Comparison of ENCODE assay signal across 16 cellular contexts in the genomic region with DNA sequence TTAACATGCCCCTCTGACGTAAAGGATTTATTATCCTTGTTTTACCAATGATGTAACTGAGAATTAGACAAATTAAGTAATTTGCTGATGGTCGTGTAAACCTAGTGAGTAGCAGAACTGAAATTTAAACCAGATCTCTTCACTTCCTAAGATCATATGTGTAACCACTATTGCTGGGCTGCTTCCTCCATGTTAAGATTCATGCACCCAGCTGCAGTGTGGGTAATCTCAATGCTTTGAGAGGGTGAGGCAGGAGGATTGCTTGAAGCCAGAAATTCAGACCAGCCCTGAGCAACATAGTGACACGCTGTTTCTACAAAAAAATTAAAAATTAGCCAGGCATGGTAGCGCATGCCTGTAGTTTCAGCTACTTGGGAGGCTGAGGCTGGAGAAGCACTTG.
DNase-seq lines count a peak whose midpoint lies in the region; ATAC-seq and TF ChIP-seq lines count a peak whose summit lies in the region.
"Had no signal": no experiment of that assay in that cellular context is flagged by ENCODE, and none has a peak within 500 bp of the region (broad histone marks: within the 10 kb centered on the region; RNA-seq: fewer than 3 reads in every experiment).

No MANE protein-coding gene starts in this region.

- no peaks in the 10 kb centered on the region for H3K27me3 Mint-ChIP-seq in activated naive CD8-positive, alpha-beta T cell treated with anti-CD3 and anti-CD28 coated beads, Interleukin-2, amount 50 U/mL, for 24 hours

- no peaks in the 10 kb centered on the region for H3K79me2 ChIP-seq in OCI-LY7 (ENCODE audit: insufficient read depth, low read depth, low read length)
- no peaks in the 10 kb centered on the region for H3K79me2 ChIP-seq in MM.1S (ENCODE audit: low read length)

- H3K4me3 ChIP-seq in GM12865 (ENCODE audit: low read depth, low read length) (no peak overlapping the region), OCI-LY7 (ENCODE audit: low read depth, low read length, poor library complexity, severe bottlenecking) (no peak overlapping the region), MM.1S (ENCODE audit: low read length) (no peak overlapping the region), tibial nerve (no peak overlapping the region)
- H3K4me3 ChIP-seq: heart left ventricle, right atrium auricular region had no signal

- 87 to 88% methylated on average over 4 of the region's 4 CpGs for WGBS in tibial nerve, 2 donors

- H3F3A ChIP-seq in MM.1S (ENCODE audit: insufficient read depth, low read length): no peaks in the 10 kb centered on the region

- H3K4me1 ChIP-seq in OCI-LY7 (ENCODE audit: insufficient read depth, low read length, poor library complexity, severe bottlenecking) (peaks cover 51% of the 10 kb centered on the region), MM.1S (ENCODE audit: low read length) (no peaks in the 10 kb centered on the region), tibial nerve (no peaks in the 10 kb centered on the region)
- H3K4me1 ChIP-seq: heart left ventricle, right atrium auricular region had no signal

- H3K36me3 ChIP-seq in OCI-LY7 (ENCODE audit: insufficient read depth, low read length) (no peaks in the 10 kb centered on the region), MM.1S (replicated peaks; ENCODE audit: insufficient read depth, low read length) (no peaks in the 10 kb centered on the region), tibial nerve (peaks cover 0 to 1% (median 0%) of the 10 kb centered on the region in 3 donors)
- H3K36me3 ChIP-seq: right atrium auricular region had no signal

- H3K36me3 Mint-ChIP-seq in activated naive CD8-positive, alpha-beta T cell treated with anti-CD3 and anti-CD28 coated beads, Interleukin-2, amount 50 U/mL, for 24 hours (ENCODE audit: low read depth): peaks cover 20% of the 10 kb centered on the region

- H3K4me2 ChIP-seq in OCI-LY7 (ENCODE audit: low read length) (peak overlapping the region; percentile 50), MM.1S (ENCODE audit: low read depth, low read length) (no peak overlapping the region)

- H3K27ac Mint-ChIP-seq in activated naive CD8-positive, alpha-beta T cell treated with anti-CD3 and anti-CD28 coated beads, Interleukin-2, amount 50 U/mL, for 24 hours: no peak overlapping the region
- H3K27ac Mint-ChIP-seq: activated naive CD4-positive, alpha-beta T cell treated with anti-CD3 and anti-CD28 coated beads for 36 hours had no signal

- no peak for TF ChIP-seq EP300 in tibial nerve (IDR thresholded peaks at IDR 0.05)

- H3K9me2 ChIP-seq in OCI-LY7 (ENCODE audit: insufficient read depth, low read length) (no peaks in the 10 kb centered on the region), MM.1S (replicated peaks; ENCODE audit: insufficient read depth, low read length) (no peaks in the 10 kb centered on the region)

- POLR2A ChIA-PET in OCI-LY7 (lab: Charles Lee): interaction anchor here (1.5 kb wide), 1 partner anchor 9 kb away, joined by 3 read pairs; no protein-coding TSS in a partner anchor

- H3K4me3 Mint-ChIP-seq in activated naive CD8-positive, alpha-beta T cell treated with anti-CD3 and anti-CD28 coated beads, Interleukin-2, amount 50 U/mL, for 24 hours: no peak overlapping the region
- H3K4me3 Mint-ChIP-seq: activated naive CD4-positive, alpha-beta T cell treated with anti-CD3 and anti-CD28 coated beads for 36 hours had no signal

- no peaks in the 10 kb centered on the region for H3K9me3 Mint-ChIP-seq in activated naive CD8-positive, alpha-beta T cell treated with anti-CD3 and anti-CD28 coated beads, Interleukin-2, amount 50 U/mL, for 24 hours
- H3K9me3 Mint-ChIP-seq: activated naive CD4-positive, alpha-beta T cell treated with anti-CD3 and anti-CD28 coated beads for 36 hours had no signal

- H3K27ac ChIP-seq in OCI-LY7 (ENCODE audit: low read depth, low read length, poor library complexity, severe bottlenecking) (peak overlapping the region; percentile 74), MM.1S (ENCODE audit: low read length) (no peak overlapping the region), tibial nerve (no peak overlapping the region)
- H3K27ac ChIP-seq: heart left ventricle, right atrium auricular region had no signal

- BruUV-seq in OCI-LY7 (replicated peaks; lab: Mats Ljungman, UMichigan): no TSS peak

- H3K9ac ChIP-seq in MM.1S (ENCODE audit: low read length): no peak overlapping the region

- no peak for TF ChIP-seq POLR2A in tibial nerve (IDR thresholded peaks at IDR 0.05)

- intact Hi-C loops in OCI-LY7 (cut with micrococcal nuclease; ENCODE audit: unreplicated experiment): no loop called here

- CTCF ChIA-PET in OCI-LY7 (lab: Charles Lee; ENCODE audit: unreplicated experiment): interaction anchor here (1.0 kb wide), 1 partner anchor 19 kb away, joined by 3 read pairs; no protein-coding TSS in a partner anchor

- H2AFZ ChIP-seq in OCI-LY7 (ENCODE audit: low read length): peak overlapping the region; percentile 81
- no peak overlapping the region for H2AFZ ChIP-seq in MM.1S (ENCODE audit: low read length)

- no peaks in the 10 kb centered on the region; the same call in 1 of the 2 replicates for H3K9me3 ChIP-seq in OCI-LY7 (ENCODE audit: low read length)
- no peaks in the 10 kb centered on the region for H3K9me3 ChIP-seq in MM.1S (replicated peaks; ENCODE audit: insufficient read depth, low read length)
- H3K9me3 ChIP-seq in tibial nerve: no peaks in the 10 kb centered on the region
- H3K9me3 ChIP-seq: heart left ventricle, right atrium auricular region had no signal

- TF ChIP-seq CTCF in GM12865 (IDR thresholded peaks at IDR 0.05; ENCODE audit: insufficient read depth, low read depth, low read length, missing control alignments) (no peak), OCI-LY7 (conservative IDR thresholded peaks at IDR 0.05; ENCODE audit: low read length) (no peak), MM.1S (IDR thresholded peaks at IDR 0.05; ENCODE audit: low read length) (no peak), tibial nerve (IDR thresholded peaks at IDR 0.05) (no peak)

- H4K20me1 ChIP-seq in OCI-LY7 (ENCODE audit: insufficient read depth, low read length) (no peaks in the 10 kb centered on the region), MM.1S (ENCODE audit: insufficient read depth, low read length) (no peaks in the 10 kb centered on the region)

- ATAC-seq in GM19043 (IDR thresholded peaks at IDR 0.05; ENCODE audit: low read depth, unreplicated experiment): peak; percentile 35
- peak; percentile 33 for ATAC-seq in HG02798 (IDR thresholded peaks at IDR 0.05; ENCODE audit: poor library complexity, unreplicated experiment)
- ATAC-seq in HG03280 (IDR thresholded peaks at IDR 0.05; ENCODE audit: unreplicated experiment): no peak
- no peak for ATAC-seq in activated naive CD8-positive, alpha-beta T cell treated with anti-CD3 and anti-CD28 coated beads, Interleukin-2, amount 50 U/mL, for 24 hours
- ATAC-seq: heart left ventricle had no signal

- H3K27me3 ChIP-seq in MM.1S (replicated peaks; ENCODE audit: insufficient read depth, low read length) (no peaks in the 10 kb centered on the region), tibial nerve (no peaks in the 10 kb centered on the region)
- H3K27me3 ChIP-seq: heart left ventricle, right atrium auricular region had no signal

- H3K4me1 Mint-ChIP-seq in activated naive CD8-positive, alpha-beta T cell treated with anti-CD3 and anti-CD28 coated beads, Interleukin-2, amount 50 U/mL, for 24 hours: peaks cover 33% of the 10 kb centered on the region

- DNase-seq in GM12865 (ENCODE audit: low read depth) (peak; percentile 41), OCI-LY7 (ENCODE audit: low spot score) (peak; percentile 57), MM.1S (no peak), tibial nerve (ENCODE audit: low spot score in 2 of 2) (no peak)
- DNase-seq in activated naive CD8-positive, alpha-beta T cell treated with anti-CD3 and anti-CD28 coated beads, Interleukin-2, amount 50 U/mL, for 24 hours: no peak
- DNase-seq: activated CD4-positive, alpha-beta T cell treated with anti-CD3 and anti-CD28 coated beads for 1 hour; activated naive CD4-positive, alpha-beta T cell treated with anti-CD3 and anti-CD28 coated beads for 36 hours; heart left ventricle; NCI-H1092 treated with DMSO at 0.1 percent for 48 hours; NCI-H2171 treated with DMSO at 0.1 percent for 48 hours; Right ventricle myocardium superior; substantia nigra had no signal

Comparison
In these comparisons a context has a peak if more than half of its experiments do, and no peak if none do; other contexts are left out.
1. DNase-seq: peak in GM12865 (single experiment) and OCI-LY7 (single experiment); none in MM.1S (single experiment), activated naive CD8-positive, alpha-beta T cell treated with anti-CD3 and anti-CD28 coated beads, Interleukin-2, amount 50 U/mL, for 24 hours (single experiment) and tibial nerve (0 of 2).
2. ATAC-seq: peak in GM19043 (single experiment) and HG02798 (single experiment); none in HG03280 (single experiment) and activated naive CD8-positive, alpha-beta T cell treated with anti-CD3 and anti-CD28 coated beads, Interleukin-2, amount 50 U/mL, for 24 hours (single experiment).